Comparison of ENCODE assay signal across 35 cellular contexts in genomic region chr4:19722404-19722803, GRCh38.
"Had no signal": no experiment of that assay in that cellular context is flagged by ENCODE, and none has a peak within 500 bp of the region (broad histone marks: within the 10 kb centered on the region; RNA-seq: fewer than 3 reads in every experiment).

No MANE protein-coding gene starts in this region.

- DNase-seq: activated B cell treated with CpG ODN at 0.5 μM for 24 hours; activated CD4-positive, alpha-beta memory T cell treated with anti-CD3 and anti-CD28 coated beads for 36 hours; activated CD4-positive, alpha-beta T cell treated with anti-CD3 and anti-CD28 coated beads for 4 hours; activated CD4-positive, alpha-beta T cell treated with anti-CD3 and anti-CD28 coated beads, Interleukin-2, amount 10 ng/mL, durations not matched to agents 24 days and 14 days; activated CD4-positive, alpha-beta T cell treated with anti-CD3 and anti-CD28 coated beads, Interleukin-2, amount 50 U/mL, for 1 hour; activated CD4-positive, alpha-beta T cell treated with anti-CD3 and anti-CD28 coated beads, Interleukin-2, amount 50 U/mL, for 4 hours; activated CD4-positive, CD25-positive, alpha-beta regulatory T cell treated with anti-CD3 and anti-CD28 coated beads, Interleukin-2, amount 50 U/mL, for 72 hours; activated CD8-positive, alpha-beta memory T cell treated with anti-CD3 and anti-CD28 coated beads, Interleukin-2, amount 50 U/mL, for 4 hours; activated CD8-positive, alpha-beta T cell treated with anti-CD3 and anti-CD28 coated beads for 36 hours; activated effector memory CD4-positive, alpha-beta T cell treated with anti-CD3 and anti-CD28 coated beads, Interleukin-2, amount 50 U/mL, for 16 hours; activated gamma-delta T cell treated with Interleukin-2 at 50 U/mL for 16 hours; activated naive CD4-positive, alpha-beta T cell; activated naive CD4-positive, alpha-beta T cell treated with anti-CD3 and anti-CD28 coated beads for 36 hours; activated naive CD4-positive, alpha-beta T cell treated with anti-CD3 and anti-CD28 coated beads, Interleukin-2, amount 50 U/mL, for 16 hours; activated naive CD8-positive, alpha-beta T cell treated with anti-CD3 and anti-CD28 coated beads for 36 hours; activated T-cell treated with anti-CD3 and anti-CD28 coated beads for 4 hours; activated T-cell treated with anti-CD3 and anti-CD28 coated beads, Interleukin-2, amount 50 U/mL, for 1 hour; activated T-cell treated with anti-CD3 and anti-CD28 coated beads, Interleukin-2, amount 50 U/mL, for 4 hours; activated T-cell treated with anti-CD3 and anti-CD28 coated beads, Interleukin-2, amount 50 U/mL, for 72 hours; adrenal gland; amniotic stem cell; caudate nucleus; T-helper 1 cell; T-helper 2 cell; T-helper 9 cell had no signal

- H3K27ac Mint-ChIP-seq: activated B cell treated with CpG ODN at 0.5 μM for 24 hours; activated CD4-positive, alpha-beta memory T cell treated with anti-CD3 and anti-CD28 coated beads for 36 hours; activated CD4-positive, alpha-beta T cell treated with anti-CD3 and anti-CD28 coated beads, Interleukin-2, amount 10 ng/mL, durations not matched to agents 24 days and 14 days; activated CD8-positive, alpha-beta T cell treated with anti-CD3 and anti-CD28 coated beads for 36 hours; activated naive CD4-positive, alpha-beta T cell treated with anti-CD3 and anti-CD28 coated beads for 36 hours; activated naive CD4-positive, alpha-beta T cell treated with anti-CD3 and anti-CD28 coated beads, Interleukin-2, amount 50 U/mL, for 72 hours; activated naive CD8-positive, alpha-beta T cell treated with anti-CD3 and anti-CD28 coated beads for 36 hours; activated T-cell treated with anti-CD3 and anti-CD28 coated beads, Interleukin-2, amount 50 U/mL, for 72 hours; activated T-helper 1 cell treated with anti-CD3 and anti-CD28 coated beads, Interleukin-12 subunit alpha, Interleukin-12 subunit beta, Interleukin-2, Interleukin-4 antibody, amounts not matched to agents 30 ng/mL and 10 ng/mL and 1 ng/mL, durations not matched to agents 14 hours and 24 hours and 36 hours; activated T-helper 17 cell treated with anti-CD3 and anti-CD28 coated beads, Interleukin-2, amount 50 U/mL, for 72 hours; brain; T-helper 1 cell treated with Interleukin-12 subunit alpha and Interleukin-12 subunit beta and Interleukin-4 antibody, amounts not matched to agents 30 μg/mL and 1 μg/mL, for 36 hours; T-helper 2 cell treated with Interferon-gamma antibody and Interleukin-4, amounts not matched to agents 5 μg/mL and 100 μg/mL, for 36 hours had no signal

- H3K9me3 Mint-ChIP-seq: activated CD4-positive, alpha-beta T cell treated with anti-CD3 and anti-CD28 coated beads, Interleukin-2, amount 10 ng/mL, durations not matched to agents 24 days and 14 days had no signal

- H3K9me3 ChIP-seq: adrenal gland, ascending aorta had no signal

- H3K4me1 Mint-ChIP-seq: activated B cell treated with CpG ODN at 0.5 μM for 24 hours; activated CD4-positive, alpha-beta T cell treated with anti-CD3 and anti-CD28 coated beads, Interleukin-2, amount 10 ng/mL, durations not matched to agents 24 days and 14 days; activated naive CD8-positive, alpha-beta T cell treated with anti-CD3 and anti-CD28 coated beads for 36 hours; activated T-helper 17 cell treated with anti-CD3 and anti-CD28 coated beads, Interleukin-2, amount 50 U/mL, for 72 hours; brain; central memory CD8-positive, alpha-beta T cell had no signal

- H3K27me3 ChIP-seq: adrenal gland, ascending aorta, cardiac muscle cell had no signal

- H3K4me3 Mint-ChIP-seq: activated B cell treated with CpG ODN at 0.5 μM for 24 hours; activated CD4-positive, alpha-beta memory T cell treated with anti-CD3 and anti-CD28 coated beads for 36 hours; activated CD4-positive, alpha-beta T cell treated with anti-CD3 and anti-CD28 coated beads, Interleukin-2, amount 10 ng/mL, durations not matched to agents 24 days and 14 days; activated CD8-positive, alpha-beta T cell treated with anti-CD3 and anti-CD28 coated beads for 36 hours; activated naive CD4-positive, alpha-beta T cell treated with anti-CD3 and anti-CD28 coated beads for 36 hours; activated naive CD8-positive, alpha-beta T cell treated with anti-CD3 and anti-CD28 coated beads for 36 hours; activated T-cell treated with anti-CD3 and anti-CD28 coated beads, Interleukin-2, amount 50 U/mL, for 4 hours; activated T-cell treated with anti-CD3 and anti-CD28 coated beads, Interleukin-2, amount 50 U/mL, for 72 hours; activated T-helper 1 cell treated with anti-CD3 and anti-CD28 coated beads, Interleukin-12 subunit alpha, Interleukin-12 subunit beta, Interleukin-2, Interleukin-4 antibody, amounts not matched to agents 30 ng/mL and 10 ng/mL and 1 ng/mL, durations not matched to agents 14 hours and 24 hours and 36 hours; activated T-helper 17 cell treated with anti-CD3 and anti-CD28 coated beads, Interleukin-2, amount 50 U/mL, for 72 hours; brain; central memory CD8-positive, alpha-beta T cell; T-helper 1 cell treated with Interleukin-12 subunit alpha and Interleukin-12 subunit beta and Interleukin-4 antibody, amounts not matched to agents 30 μg/mL and 1 μg/mL, for 36 hours; T-helper 2 cell treated with Interferon-gamma antibody and Interleukin-4, amounts not matched to agents 5 μg/mL and 100 μg/mL, for 36 hours had no signal

- H3K27ac ChIP-seq: adrenal gland, ascending aorta, cardiac muscle cell, VCaP had no signal

- H3K4me1 ChIP-seq: adrenal gland, ascending aorta had no signal

- ATAC-seq: activated CD8-positive, alpha-beta T cell treated with anti-CD3 and anti-CD28 coated beads for 36 hours; activated naive CD4-positive, alpha-beta T cell treated with anti-CD3 and anti-CD28 coated beads, Interleukin-2, amount 50 U/mL, for 72 hours; activated T-cell treated with anti-CD3 and anti-CD28 coated beads, Interleukin-2, amount 50 U/mL, for 4 hours; activated T-cell treated with anti-CD3 and anti-CD28 coated beads, Interleukin-2, amount 50 U/mL, for 72 hours; activated T-helper 17 cell treated with anti-CD3 and anti-CD28 coated beads, Interleukin-2, amount 50 U/mL, for 72 hours had no signal

- H3K36me3 ChIP-seq: adrenal gland, ascending aorta, cardiac muscle cell had no signal

- H3K27me3 Mint-ChIP-seq: activated B cell treated with CpG ODN at 0.5 μM for 24 hours; activated CD4-positive, alpha-beta memory T cell treated with anti-CD3 and anti-CD28 coated beads for 36 hours; activated CD4-positive, alpha-beta T cell treated with anti-CD3 and anti-CD28 coated beads, Interleukin-2, amount 10 ng/mL, durations not matched to agents 24 days and 14 days; activated CD8-positive, alpha-beta T cell treated with anti-CD3 and anti-CD28 coated beads for 36 hours; activated naive CD8-positive, alpha-beta T cell treated with anti-CD3 and anti-CD28 coated beads for 36 hours; activated T-helper 17 cell treated with anti-CD3 and anti-CD28 coated beads, Interleukin-2, amount 50 U/mL, for 72 hours; central memory CD8-positive, alpha-beta T cell had no signal

- H3K4me3 ChIP-seq: adrenal gland, ascending aorta, cardiac muscle cell had no signal
